ENCODE assay signal across 15 cellular contexts in genomic region chr21:45538381-45539045, GRCh38. TPM values are rescaled to one million over a fixed set of nuclear protein-coding genes. Genes with fewer than 3 reads are reported as not detected.
DNase-seq lines count a peak whose midpoint lies in the region; ATAC-seq and TF ChIP-seq lines count a peak whose summit lies in the region.
"Had no signal": no experiment of that assay in that cellular context is flagged by ENCODE, and none has a peak within 500 bp of the region (broad histone marks: within the 10 kb centered on the region; RNA-seq: fewer than 3 reads in every experiment).

No MANE protein-coding gene starts in this region.

- H3K4me3 Mint-ChIP-seq in activated T-helper 2 cell treated with anti-CD3 and anti-CD28 coated beads, Interferon-gamma antibody, Interleukin-2, Interleukin-4, amounts not matched to agents 10 μg/mL and 5 μg/mL and 100 μg/mL, durations not matched to agents 14 hours and 24 hours and 36 hours (ENCODE audit: low read depth), result no peak overlapping the region
- H3K4me3 Mint-ChIP-seq: central memory CD8-positive, alpha-beta T cell; HFFc6 had no signal

- no peak for ATAC-seq in heart left ventricle
- ATAC-seq: foreskin keratinocyte had no signal

- H3K4me3 ChIP-seq in BE2C (ENCODE audit: low read depth, low read length) (no peak overlapping the region), Loucy (ENCODE audit: low read length, poor library complexity, severe bottlenecking) (no peak overlapping the region), heart left ventricle (no peak overlapping the region)
- H3K4me3 ChIP-seq: Peyer's patch had no signal

- H3K9me3 Mint-ChIP-seq in activated T-helper 2 cell treated with anti-CD3 and anti-CD28 coated beads, Interferon-gamma antibody, Interleukin-2, Interleukin-4, amounts not matched to agents 10 μg/mL and 5 μg/mL and 100 μg/mL, durations not matched to agents 14 hours and 24 hours and 36 hours, result no peaks in the 10 kb centered on the region
- H3K9me3 Mint-ChIP-seq: central memory CD8-positive, alpha-beta T cell; HFFc6 had no signal

- DNase-seq in BE2C (peak; percentile 8), heart left ventricle (peak in 3 of 5 donors; percentile 15 to 52 (median 25)), posterior vena cava (ENCODE audit: low spot score) (peak; percentile 80), NCI-H2029 (lab: John Stamatoyannopoulos, UW) (no peak), SHP77 treated with DMSO at 0.1 percent for 48 hours (lab: John Stamatoyannopoulos, UW) (no peak)
- DNase-seq in activated T-helper 2 cell treated with anti-CD3 and anti-CD28 coated beads, Interferon-gamma antibody, Interleukin-2, Interleukin-4, amounts not matched to agents 10 μg/mL and 5 μg/mL and 100 μg/mL, durations not matched to agents 14 hours and 24 hours and 36 hours (ENCODE audit: low spot score), result no peak
- DNase-seq: AML-193; foreskin keratinocyte; HFFc6; mesendoderm; NCI-H748 treated with DMSO at 0.1 percent for 48 hours; stimulated activated naive CD4-positive, alpha-beta T cell had no signal

- peaks cover 44% of the 10 kb centered on the region for H3K36me3 Mint-ChIP-seq in activated T-helper 2 cell treated with anti-CD3 and anti-CD28 coated beads, Interferon-gamma antibody, Interleukin-2, Interleukin-4, amounts not matched to agents 10 μg/mL and 5 μg/mL and 100 μg/mL, durations not matched to agents 14 hours and 24 hours and 36 hours (ENCODE audit: low read depth)

- H3K4me1 ChIP-seq in BE2C (peaks cover 14% of the 10 kb centered on the region), Loucy (ENCODE audit: insufficient read depth, low read length, poor library complexity, severe bottlenecking) (peaks cover 27% of the 10 kb centered on the region), heart left ventricle (peaks cover 4 to 44% (median 22%) of the 10 kb centered on the region in 12 donors)
- H3K4me1 ChIP-seq: foreskin keratinocyte had no signal

- peaks cover 22% of the 10 kb centered on the region for H4K20me1 ChIP-seq in Loucy (ENCODE audit: insufficient read depth, low read length, poor library complexity, severe bottlenecking)

- H3F3A ChIP-seq in Loucy (ENCODE audit: low read depth), result no peaks in the 10 kb centered on the region

- intact Hi-C loops in heart left ventricle (cut with DNase I), result loop anchor here in 1 of 10 donors (5.0 kb wide), 1 partner anchor 61 kb away; no protein-coding TSS in a partner anchor
- intact Hi-C loops in posterior vena cava (cut with DNase I), result no loop called here
- intact Hi-C loops in activated T-helper 2 cell treated with anti-CD3 and anti-CD28 coated beads, Interferon-gamma antibody, Interleukin-2, Interleukin-4, amounts not matched to agents 10 μg/mL and 5 μg/mL and 100 μg/mL, durations not matched to agents 14 hours and 24 hours and 36 hours (cut with micrococcal nuclease), result no loop called here

- no peaks in the 10 kb centered on the region for H3K27me3 ChIP-seq in BE2C
- no peaks in the 10 kb centered on the region for H3K27me3 ChIP-seq in Loucy (ENCODE audit: insufficient read depth, low read length, poor library complexity, severe bottlenecking)
- no peaks in the 10 kb centered on the region for H3K27me3 ChIP-seq in heart left ventricle
- H3K27me3 ChIP-seq: foreskin keratinocyte, Peyer's patch had no signal

- no peaks in the 10 kb centered on the region for H3K27me3 Mint-ChIP-seq in activated T-helper 2 cell treated with anti-CD3 and anti-CD28 coated beads, Interferon-gamma antibody, Interleukin-2, Interleukin-4, amounts not matched to agents 10 μg/mL and 5 μg/mL and 100 μg/mL, durations not matched to agents 14 hours and 24 hours and 36 hours (ENCODE audit: low read depth)
- H3K27me3 Mint-ChIP-seq: central memory CD8-positive, alpha-beta T cell had no signal

- WGBS in heart left ventricle, 4 donors, result 94 to 97% (median 96%) methylated on average over 18 to 31 of the region's 31 CpGs

- TF ChIP-seq CTCF in BE2C (IDR thresholded peaks at IDR 0.05; ENCODE audit: low read depth, low read length), result no peak
- no peak for TF ChIP-seq CTCF in Loucy (conservative IDR thresholded peaks at IDR 0.05; ENCODE audit: low read length)
- no peak for TF ChIP-seq CTCF in heart left ventricle (IDR thresholded peaks at IDR 0.05)

- H3K27ac Mint-ChIP-seq in activated T-helper 2 cell treated with anti-CD3 and anti-CD28 coated beads, Interferon-gamma antibody, Interleukin-2, Interleukin-4, amounts not matched to agents 10 μg/mL and 5 μg/mL and 100 μg/mL, durations not matched to agents 14 hours and 24 hours and 36 hours, result no peak overlapping the region
- H3K27ac Mint-ChIP-seq: HFFc6 had no signal

- H2AFZ ChIP-seq in Loucy (ENCODE audit: low read length), result no peak overlapping the region

- peaks cover 68% of the 10 kb centered on the region for H3K79me2 ChIP-seq in Loucy (ENCODE audit: insufficient read depth, low read length)

- peak overlapping the region; percentile 20 for H3K4me2 ChIP-seq in Loucy (ENCODE audit: low read depth, low read length, poor library complexity, severe bottlenecking)

- no peak overlapping the region for H3K27ac ChIP-seq in heart left ventricle
- H3K27ac ChIP-seq: foreskin keratinocyte had no signal

- no peaks in the 10 kb centered on the region for H3K9me2 ChIP-seq in Loucy (replicated peaks; ENCODE audit: low read depth, low read length)

- H3K4me1 Mint-ChIP-seq in activated T-helper 2 cell treated with anti-CD3 and anti-CD28 coated beads, Interferon-gamma antibody, Interleukin-2, Interleukin-4, amounts not matched to agents 10 μg/mL and 5 μg/mL and 100 μg/mL, durations not matched to agents 14 hours and 24 hours and 36 hours (ENCODE audit: low read depth), result peaks cover 9% of the 10 kb centered on the region

- no peak overlapping the region for H3K9ac ChIP-seq in Loucy (ENCODE audit: low read depth, low read length, poor library complexity, severe bottlenecking)

- H3K9me3 ChIP-seq in BE2C (no peaks in the 10 kb centered on the region), Loucy (ENCODE audit: insufficient read depth, low read depth, low read length) (no peaks in the 10 kb centered on the region), heart left ventricle (no peaks in the 10 kb centered on the region)
- H3K9me3 ChIP-seq: Peyer's patch had no signal

- no peak for TF ChIP-seq POLR2A in heart left ventricle (IDR thresholded peaks at IDR 0.05)

- H3K36me3 ChIP-seq in BE2C, result peaks cover 39% of the 10 kb centered on the region
- H3K36me3 ChIP-seq in Loucy (ENCODE audit: insufficient read depth, low read length), result no peaks in the 10 kb centered on the region; the same call in 1 of the 2 replicates
- no peaks in the 10 kb centered on the region for H3K36me3 ChIP-seq in heart left ventricle
- H3K36me3 ChIP-seq: Peyer's patch had no signal

RNA-seq across cellular contexts. Expression of gene SLC19A1, which starts 3.7 kb away (rescaled TPM):
- polyA plus RNA-seq in BE2C (2012; ENCODE audit: insufficient read depth, insufficient read length, low read depth), result 63.1 TPM
- 1 to 10 TPM; 2.4 to 7.0 (median 3.0) TPM for total RNA-seq in heart left ventricle
- polyA plus RNA-seq in heart left ventricle, result 1 to 10 TPM; 3.5 to 4.3 TPM
- 1 to 10 TPM; 4.5 to 6.5 TPM for total RNA-seq in posterior vena cava
- 68.1 and 72.7 TPM in 2 replicates for total RNA-seq in activated T-helper 2 cell treated with anti-CD3 and anti-CD28 coated beads, Interferon-gamma antibody, Interleukin-2, Interleukin-4, amounts not matched to agents 10 μg/mL and 5 μg/mL and 100 μg/mL, durations not matched to agents 14 hours and 24 hours and 36 hours

Comparison
In these comparisons a context has a peak if more than half of its experiments do, and no peak if none do; other contexts are left out.
1. DNase-seq: peak in BE2C (single experiment), heart left ventricle (3 of 5) and posterior vena cava (single experiment); none in activated T-helper 2 cell treated with anti-CD3 and anti-CD28 coated beads, Interferon-gamma antibody, Interleukin-2, Interleukin-4, amounts not matched to agents 10 μg/mL and 5 μg/mL and 100 μg/mL, durations not matched to agents 14 hours and 24 hours and 36 hours (single experiment), NCI-H2029 (single experiment) and SHP77 treated with DMSO at 0.1 percent for 48 hours (single experiment).